ENCODE assay signal across 8 cellular contexts in genomic region chr9:35341585-35341984, GRCh38.
DNase-seq lines count a peak whose midpoint lies in the region; ATAC-seq and TF ChIP-seq lines count a peak whose summit lies in the region.

No MANE protein-coding gene starts in this region.

- WGBS in psoas muscle, 3 donors = 2 to 4% (median 3%) methylated on average over 5 of the region's 5 CpGs

- H3K4me1 ChIP-seq in OCI-LY3 (ENCODE audit: low read length) (peaks cover 18% of the 10 kb centered on the region), psoas muscle (peaks cover 31% of the 10 kb centered on the region)

- TF ChIP-seq CTCF in OCI-LY3 (IDR thresholded peaks at IDR 0.05; ENCODE audit: low read depth, low read length) (no peak), psoas muscle (IDR thresholded peaks at IDR 0.05) (no peak)

- no peak overlapping the region for H3K27ac Mint-ChIP-seq in stimulated activated memory B cell treated with anti-CD40 and anti-IgM and Interleukin-4, amounts not matched to agents 10 μg/mL and 1 μg/mL and 100 μg/mL, for 72 hours

- peaks cover 9% of the 10 kb centered on the region; the same call in 1 of the 2 replicates for H3K27me3 ChIP-seq in OCI-LY3 (ENCODE audit: low read depth, low read length)
- H3K27me3 ChIP-seq in psoas muscle (ENCODE audit: insufficient read depth in 3 of 3, low read length in 2 of 3) = no peaks in the 10 kb centered on the region

- H3K79me2 ChIP-seq in OCI-LY3 (ENCODE audit: low read length) = no peaks in the 10 kb centered on the region

- H3K27me3 Mint-ChIP-seq in stimulated activated memory B cell treated with anti-CD40 and anti-IgM and Interleukin-4, amounts not matched to agents 10 μg/mL and 1 μg/mL and 100 μg/mL, for 72 hours = peaks cover 33% of the 10 kb centered on the region

- H3K4me3 ChIP-seq in OCI-LY3 (ENCODE audit: low read length) (peak overlapping the region; percentile 28), psoas muscle (peak overlapping the region; percentile 58)

- H3K27ac ChIP-seq in OCI-LY3 (ENCODE audit: low read length) (no peak overlapping the region), psoas muscle (peak overlapping the region; percentile 87)

- no peaks in the 10 kb centered on the region for H4K20me1 ChIP-seq in OCI-LY3 (ENCODE audit: insufficient read depth, low read length)

- H3K36me3 ChIP-seq in OCI-LY3 (replicated peaks; ENCODE audit: low read depth, low read length) = no peaks in the 10 kb centered on the region
- H3K36me3 ChIP-seq in psoas muscle (ENCODE audit: insufficient read depth in 1 of 2, low read depth in 1 of 2) = peaks cover 0 to 7% of the 10 kb centered on the region in 2 donors

- H3K9me3 ChIP-seq in OCI-LY3 (ENCODE audit: insufficient read depth, low read length) (no peaks in the 10 kb centered on the region), psoas muscle (no peaks in the 10 kb centered on the region)

- no peak overlapping the region; the same call in 1 of the 2 replicates for H2AFZ ChIP-seq in OCI-LY3 (ENCODE audit: low read depth, low read length)

- H3K9ac ChIP-seq in OCI-LY3 (ENCODE audit: low read length) = no peak overlapping the region

- in situ Hi-C loops in G401 (cut with HindIII; ENCODE audit: low sequenced_read_pairs) = no loop called here

- DNase-seq in ELR (ENCODE audit: low read depth) = peak; percentile 45
- peak; percentile 82 for DNase-seq in Right ventricle myocardium superior
- peak; percentile 53 to 88 for DNase-seq in psoas muscle
- no peak for DNase-seq in G401 (ENCODE audit: low spot score)
- no peak for DNase-seq in NK-92 (lab: John Stamatoyannopoulos, UW; ENCODE audit: unreplicated experiment)

- peaks cover 7% of the 10 kb centered on the region for H3K4me1 Mint-ChIP-seq in stimulated activated memory B cell treated with anti-CD40 and anti-IgM and Interleukin-4, amounts not matched to agents 10 μg/mL and 1 μg/mL and 100 μg/mL, for 72 hours

- H3K4me2 ChIP-seq in OCI-LY3 (ENCODE audit: low read length) = peak overlapping the region; percentile 66

- H3K36me3 Mint-ChIP-seq in stimulated activated memory B cell treated with anti-CD40 and anti-IgM and Interleukin-4, amounts not matched to agents 10 μg/mL and 1 μg/mL and 100 μg/mL, for 72 hours = no peaks in the 10 kb centered on the region

- ATAC-seq in Right ventricle myocardium superior (ENCODE audit: poor library complexity) (peak; percentile 98), psoas muscle (peak; percentile 95 to 99 (median 98)), HG03159 (IDR thresholded peaks at IDR 0.05; ENCODE audit: unreplicated experiment) (no peak)
- no peak for ATAC-seq in stimulated activated memory B cell treated with anti-CD40 and anti-IgM and Interleukin-4, amounts not matched to agents 10 μg/mL and 1 μg/mL and 100 μg/mL, for 72 hours

- intact Hi-C loops in Right ventricle myocardium superior (cut with DNase I) = no loop called here
- intact Hi-C loops in psoas muscle (cut with DNase I) = no loop called here

- no peak overlapping the region for H3K4me3 Mint-ChIP-seq in stimulated activated memory B cell treated with anti-CD40 and anti-IgM and Interleukin-4, amounts not matched to agents 10 μg/mL and 1 μg/mL and 100 μg/mL, for 72 hours

- H3K9me3 Mint-ChIP-seq in stimulated activated memory B cell treated with anti-CD40 and anti-IgM and Interleukin-4, amounts not matched to agents 10 μg/mL and 1 μg/mL and 100 μg/mL, for 72 hours = no peaks in the 10 kb centered on the region

Comparison
In these comparisons a context has a peak if more than half of its experiments do, and no peak if none do; other contexts are left out.
1. DNase-seq: peak in ELR (single experiment), Right ventricle myocardium superior (single experiment) and psoas muscle (2 of 2); none in G401 (single experiment) and NK-92 (single experiment).
2. ATAC-seq: peak in Right ventricle myocardium superior (single experiment) and psoas muscle (4 of 4); none in stimulated activated memory B cell treated with anti-CD40 and anti-IgM and Interleukin-4, amounts not matched to agents 10 μg/mL and 1 μg/mL and 100 μg/mL, for 72 hours (single experiment) and HG03159 (single experiment).